Comparison of ENCODE assay signal across 13 cellular contexts in the genomic region with DNA sequence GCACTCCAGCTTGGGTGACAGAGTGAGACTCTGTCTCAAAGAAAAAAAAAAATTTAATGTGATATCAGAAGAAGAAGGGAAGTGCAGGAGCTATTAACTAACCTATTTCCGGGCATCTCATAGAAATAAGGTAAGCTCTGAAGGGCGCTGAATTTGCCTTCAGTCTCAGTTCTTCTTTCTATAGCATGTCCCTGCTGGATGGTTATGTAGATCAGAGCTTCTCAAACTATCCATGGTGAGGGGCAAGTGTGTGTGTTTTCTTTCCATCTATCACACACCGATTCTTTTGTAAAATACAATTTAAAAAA.
A peak's percentile ranks its signal among the peaks of the same experiment; 100 is the strongest.
DNase-seq lines count a peak whose midpoint lies in the region; ATAC-seq and TF ChIP-seq lines count a peak whose summit lies in the region.
"Had no signal": no experiment of that assay in that cellular context is flagged by ENCODE, and none has a peak within 500 bp of the region (broad histone marks: within the 10 kb centered on the region; RNA-seq: fewer than 3 reads in every experiment).

No MANE protein-coding gene starts in this region.

- peaks cover 26% of the 10 kb centered on the region for H3K4me1 ChIP-seq in SJCRH30
- no peaks in the 10 kb centered on the region for H3K4me1 ChIP-seq in aorta (ENCODE audit: control insufficient read depth in 1 of 2, insufficient read depth in 2 of 2, low read length in 2 of 2)
- H3K4me1 ChIP-seq: A549 had no signal

- ATAC-seq in GM19372 (IDR thresholded peaks at IDR 0.05; ENCODE audit: low read depth, unreplicated experiment) = peak; percentile 76
- ATAC-seq in HG02798 (IDR thresholded peaks at IDR 0.05; ENCODE audit: poor library complexity, unreplicated experiment) = peak; percentile 89
- ATAC-seq in HG03558 (IDR thresholded peaks at IDR 0.05; ENCODE audit: extremely low read depth, unreplicated experiment) = peak; percentile 64
- no peak for ATAC-seq in aorta (ENCODE audit: low FRiP score)
- ATAC-seq: A549 had no signal

- H3K27ac ChIP-seq in C4-2B = 0 out of 2 replicates have a peak overlapping the region, but pooled peaks have one; percentile 23
- H3K27ac ChIP-seq in SJCRH30 = no peak overlapping the region
- no peak overlapping the region for H3K27ac ChIP-seq in aorta (ENCODE audit: low read depth in 1 of 2, low read length in 2 of 2)
- H3K27ac ChIP-seq: A549 had no signal

- H3K27me3 Mint-ChIP-seq in activated CD4-positive, alpha-beta memory T cell treated with anti-CD3 and anti-CD28 coated beads for 36 hours = no peaks in the 10 kb centered on the region

- no peak for DNase-seq in SJCRH30
- no peak for DNase-seq in activated CD4-positive, alpha-beta memory T cell treated with anti-CD3 and anti-CD28 coated beads for 36 hours
- DNase-seq in aorta = no peak
- DNase-seq in SHP77 treated with DMSO at 0.1 percent for 48 hours (lab: John Stamatoyannopoulos, UW) = no peak
- DNase-seq: cortex of kidney, DND-41, HFFc6 had no signal

- H3K27ac Mint-ChIP-seq in activated CD4-positive, alpha-beta memory T cell treated with anti-CD3 and anti-CD28 coated beads for 36 hours = no peak overlapping the region
- H3K27ac Mint-ChIP-seq: activated T-helper 2 cell treated with anti-CD3 and anti-CD28 coated beads, Interferon-gamma antibody, Interleukin-2, Interleukin-4, amounts not matched to agents 10 μg/mL and 5 μg/mL and 100 μg/mL, durations not matched to agents 14 hours and 24 hours and 36 hours; HFFc6 had no signal

- CTCF ChIA-PET in activated CD4-positive, alpha-beta memory T cell treated with anti-CD3 and anti-CD28 coated beads for 36 hours (lab: Charles Lee) = no interaction called here

- 88% methylated on average over 3 of the region's 3 CpGs for WGBS in aorta, 2 donors

- H3K27me3 ChIP-seq in SJCRH30 (no peaks in the 10 kb centered on the region), aorta (ENCODE audit: control insufficient read depth in 1 of 2, insufficient read depth in 2 of 2, low read length in 1 of 2) (no peaks in the 10 kb centered on the region)

- H3K9me3 Mint-ChIP-seq in activated CD4-positive, alpha-beta memory T cell treated with anti-CD3 and anti-CD28 coated beads for 36 hours = no peaks in the 10 kb centered on the region
- H3K9me3 Mint-ChIP-seq: activated T-helper 2 cell treated with anti-CD3 and anti-CD28 coated beads, Interferon-gamma antibody, Interleukin-2, Interleukin-4, amounts not matched to agents 10 μg/mL and 5 μg/mL and 100 μg/mL, durations not matched to agents 14 hours and 24 hours and 36 hours; HFFc6 had no signal

- POLR2A ChIA-PET in activated CD4-positive, alpha-beta memory T cell treated with anti-CD3 and anti-CD28 coated beads for 36 hours (lab: Charles Lee) = no interaction called here

- no peak overlapping the region for H3K4me3 Mint-ChIP-seq in activated CD4-positive, alpha-beta memory T cell treated with anti-CD3 and anti-CD28 coated beads for 36 hours
- H3K4me3 Mint-ChIP-seq: HFFc6 had no signal

- no peaks in the 10 kb centered on the region for H3K36me3 Mint-ChIP-seq in activated CD4-positive, alpha-beta memory T cell treated with anti-CD3 and anti-CD28 coated beads for 36 hours

- H3K4me3 ChIP-seq in SJCRH30 = no peak overlapping the region
- no peak overlapping the region for H3K4me3 ChIP-seq in aorta (ENCODE audit: low read length in 2 of 2)
- H3K4me3 ChIP-seq: A549 had no signal

- intact Hi-C loops in activated CD4-positive, alpha-beta memory T cell treated with anti-CD3 and anti-CD28 coated beads for 36 hours (cut with micrococcal nuclease) = no loop called here
- intact Hi-C loops in aorta (cut with DNase I) = no loop called here

- no peaks in the 10 kb centered on the region for H3K9me3 ChIP-seq in SJCRH30 (replicated peaks)
- no peaks in the 10 kb centered on the region for H3K9me3 ChIP-seq in aorta (ENCODE audit: control insufficient read depth, low read length)
- H3K9me3 ChIP-seq: A549 had no signal

- H3K4me1 Mint-ChIP-seq in activated CD4-positive, alpha-beta memory T cell treated with anti-CD3 and anti-CD28 coated beads for 36 hours (ENCODE audit: low read depth) = no peaks in the 10 kb centered on the region

- no peak for TF ChIP-seq CTCF in C4-2B (conservative IDR thresholded peaks at IDR 0.05)

- H3K36me3 ChIP-seq in SJCRH30 = no peaks in the 10 kb centered on the region
- no peaks in the 10 kb centered on the region for H3K36me3 ChIP-seq in aorta (ENCODE audit: control insufficient read depth in 1 of 2, insufficient read depth in 2 of 2, low read length in 1 of 2)
